Comparison of ENCODE assay signal across 8 cellular contexts in genomic region chr1:15153842-15154479, GRCh38. TPM values are rescaled to one million over a fixed set of nuclear protein-coding genes. Genes with fewer than 3 reads are reported as not detected.
DNase-seq lines count a peak whose midpoint lies in the region; ATAC-seq and TF ChIP-seq lines count a peak whose summit lies in the region.

No MANE protein-coding gene starts in this region.

- H3K27ac Mint-ChIP-seq in Caco-2 (ENCODE audit: unreplicated experiment): peak overlapping the region; percentile 43

- no peaks in the 10 kb centered on the region for H3K27me3 Mint-ChIP-seq in Caco-2 (ENCODE audit: insufficient read depth, unreplicated experiment)

- ATAC-seq in right lobe of liver (peak; percentile 41 to 67 (median 58)), HG02642 (IDR thresholded peaks at IDR 0.05; ENCODE audit: poor library complexity, unreplicated experiment) (no peak)

- H3K4me1 ChIP-seq in Caco-2 (peaks cover 50% of the 10 kb centered on the region), HEK293 (ENCODE audit: control insufficient read depth, insufficient read depth, low read length) (0 out of 2 replicates have a peak, but pooled peaks cover 2% of the 10 kb centered on the region), right lobe of liver (peaks cover 0 to 19% (median 3%) of the 10 kb centered on the region in 4 donors)

- BruUV-seq in Caco-2 (replicated peaks; lab: Mats Ljungman, UMichigan): no TSS peak

- DNase-seq in Caco-2 (peak; percentile 47 to 74), SKM-1 treated with dmso at 0.1 percent for 144 hours (lab: John Stamatoyannopoulos, UW; ENCODE audit: unreplicated experiment) (peak; percentile 48), dorsolateral prefrontal cortex (peak in 7 of 10 donors; percentile 27 to 79 (median 51)), right lobe of liver (peak; percentile 55 to 69 (median 63)), NCI-H187 treated with DMSO at 0.1 percent for 48 hours (lab: John Stamatoyannopoulos, UW) (no peak)
- peak; percentile 18 for DNase-seq in stimulated activated CD8-positive, alpha-beta memory T cell treated with anti-CD3 and anti-CD28 coated beads, Interleukin-15, amount 100 ng/mL, for 24 hours (ENCODE audit: low read depth)

- POLR2A ChIA-PET in Caco-2 (lab: Charles Lee): interaction anchor here (0.6 to 1.3 kb wide), 5 partner anchors 18 to 46 kb away, joined by 3 to 7 read pairs (median 6); no protein-coding TSS in a partner anchor
- POLR2A ChIA-PET in HEK293 (lab: Yijun Ruan, JAX): interaction anchor here (0.8 to 1.0 kb wide), 2 partner anchors 45 to 47 kb away, joined by 3 read pairs; no protein-coding TSS in a partner anchor

- H3K9me3 Mint-ChIP-seq in Caco-2 (ENCODE audit: unreplicated experiment): no peaks in the 10 kb centered on the region

- H3K4me1 Mint-ChIP-seq in Caco-2 (ENCODE audit: low read depth, unreplicated experiment): peaks cover 22% of the 10 kb centered on the region

- H3K4me3 ChIP-seq in Caco-2 (ENCODE audit: low read depth, low read length): peak overlapping the region; percentile 71
- peak overlapping the region; percentile 60 for H3K4me3 ChIP-seq in HEK293 (ENCODE audit: low read depth, low read length)
- peak overlapping the region; percentile 52 to 89 (median 69) for H3K4me3 ChIP-seq in dorsolateral prefrontal cortex
- H3K4me3 ChIP-seq in right lobe of liver: peak overlapping the region; percentile 51 to 59 (median 55)

- TF ChIP-seq POLR2A in right lobe of liver (IDR thresholded peaks at IDR 0.05): no peak

- H3K36me3 ChIP-seq in Caco-2 (ENCODE audit: control insufficient read depth, insufficient read depth, low read length) (no peaks in the 10 kb centered on the region), HEK293 (ENCODE audit: control insufficient read depth in 2 of 2, insufficient read depth in 1 of 2, low read length in 2 of 2) (no peaks in the 10 kb centered on the region), right lobe of liver (no peaks in the 10 kb centered on the region)

- peak overlapping the region; percentile 87 for H3K4me3 Mint-ChIP-seq in Caco-2 (ENCODE audit: unreplicated experiment)

- TF ChIP-seq CTCF in Caco-2 (IDR thresholded peaks at IDR 0.05; ENCODE audit: insufficient read depth in 1 of 2, low read depth in 1 of 2, low read length in 1 of 2, severe bottlenecking in 1 of 2, unreplicated experiment in 1 of 2): peak; percentile 65 to 66
- peak; percentile 77 for TF ChIP-seq CTCF in HEK293 (tag by site-specific recombination; IDR thresholded peaks at IDR 0.05)
- TF ChIP-seq CTCF in dorsolateral prefrontal cortex (IDR thresholded peaks at IDR 0.05 in 54 of 56, conservative IDR thresholded peaks at IDR 0.05 in 2 of 56; ENCODE audit: low read depth in 1 of 56, partially characterized antibody in 56 of 56): peak; percentile 35 to 77 (median 60)
- TF ChIP-seq CTCF in right lobe of liver (IDR thresholded peaks at IDR 0.05): peak; percentile 31 to 67 (median 52)

- H3K27me3 ChIP-seq in Caco-2 (replicated peaks; ENCODE audit: control insufficient read depth, insufficient read depth, low read length): no peaks in the 10 kb centered on the region
- peaks cover 0 to 4% (median 0%) of the 10 kb centered on the region in 45 donors for H3K27me3 ChIP-seq in dorsolateral prefrontal cortex
- H3K27me3 ChIP-seq in right lobe of liver: peaks cover 0 to 26% of the 10 kb centered on the region in 2 donors

- H3K9me3 ChIP-seq in Caco-2 (no peaks in the 10 kb centered on the region), HEK293 (ENCODE audit: control insufficient read depth, insufficient read depth, low read depth, low read length) (no peaks in the 10 kb centered on the region), right lobe of liver (no peaks in the 10 kb centered on the region)

- CTCF ChIA-PET in Caco-2 (lab: Charles Lee): interaction anchor here (0.6 to 4.2 kb wide), 7 partner anchors 20 to 67 kb away, joined by 3 to 24 read pairs (median 4); no protein-coding TSS in a partner anchor
- CTCF ChIA-PET in HEK293 (lab: Yijun Ruan, JAX): interaction anchor here (0.6 to 4.0 kb wide), 5 partner anchors 23 to 306 kb away, joined by 3 to 59 read pairs (median 5); no protein-coding TSS in a partner anchor

- H3K27ac ChIP-seq in HEK293 (ENCODE audit: extremely low read depth, low read depth, low read length): peak overlapping the region; percentile 32; the same call in 1 of the 2 replicates
- peak overlapping the region in 42 of 59 donors; percentile 16 to 91 (median 78) for H3K27ac ChIP-seq in dorsolateral prefrontal cortex
- peak overlapping the region; percentile 26 to 88 (median 57) for H3K27ac ChIP-seq in right lobe of liver

- WGBS in right lobe of liver (ENCODE audit: insufficient coverage, low coverage, low lambda C conversion rate, missing lambda C conversion rate): 5% methylated on average over 7 of the region's 74 CpGs

- H3K36me3 Mint-ChIP-seq in Caco-2 (ENCODE audit: insufficient read depth, unreplicated experiment): peaks cover 9% of the 10 kb centered on the region

- intact Hi-C loops in Caco-2 (cut with micrococcal nuclease; ENCODE audit: unreplicated experiment) (loop anchor here (2.0 kb wide), 1 partner anchor 21 kb away; no protein-coding TSS in a partner anchor), dorsolateral prefrontal cortex (cut with DNase I) (loop anchor here (2.0 to 10.0 kb wide), 4 partner anchors 103 to 281 kb away; partner anchors contain the start of gene CTRC (in 1 of the 2)), right lobe of liver (cut with DNase I) (loop anchor here in 1 of 2 donors (10.0 kb wide), 1 partner anchor 121 kb away; no protein-coding TSS in a partner anchor)

TF ChIP-seq in HEK293, 187 proteins besides CTCF, POLR2A, EP300 and RAD21 (continues in another document):
- TF ChIP-seq ZNF391 (tag by site-specific recombination; IDR thresholded peaks at IDR 0.05; ENCODE audit: borderline replicate concordance, low read depth): no peak
- TF ChIP-seq ZEB2 (tag by site-specific recombination; IDR thresholded peaks at IDR 0.05): peak; percentile 31
- no peak for TF ChIP-seq SETDB1 (IDR thresholded peaks at IDR 0.05; ENCODE audit: insufficient read length, low read length)
- 0 out of 2 replicates have a peak, but pooled peaks have one; percentile 16 for TF ChIP-seq SCRT2 (tag by site-specific recombination; IDR thresholded peaks at IDR 0.05)
- no peak for TF ChIP-seq YY1 (tag by site-specific recombination; IDR thresholded peaks at IDR 0.05)
- peak; percentile 90 for TF ChIP-seq ZSCAN30 (tag by site-specific recombination; IDR thresholded peaks at IDR 0.05)
- 0 out of 2 replicates have a peak, but pooled peaks have one; percentile 50 for TF ChIP-seq HOXC10 (CRISPR knock-in tag; IDR thresholded peaks at IDR 0.05)
- no peak for TF ChIP-seq ZNF211 (tag by site-specific recombination; IDR thresholded peaks at IDR 0.05; ENCODE audit: low read depth)
- TF ChIP-seq ZBTB26 (tag by site-specific recombination; optimal IDR thresholded peaks at IDR 0.05): no peak
- peak; percentile 27; the same call in 1 of the 2 replicates for TF ChIP-seq ZBTB48 (tag by site-specific recombination; IDR thresholded peaks at IDR 0.05)
- peak; percentile 39; the same call in 1 of the 2 replicates for TF ChIP-seq KLF10 (tag by site-specific recombination; IDR thresholded peaks at IDR 0.05)
- no peak for TF ChIP-seq SP3 (tag by site-specific recombination; IDR thresholded peaks at IDR 0.05)
- no peak for TF ChIP-seq ZNF629 (tag by site-specific recombination; IDR thresholded peaks at IDR 0.05)
- 0 out of 2 replicates have a peak, but pooled peaks have one; percentile 20 for TF ChIP-seq ZNF184 (tag by site-specific recombination; IDR thresholded peaks at IDR 0.05)
- no peak for TF ChIP-seq ATF2 (tag by site-specific recombination; IDR thresholded peaks at IDR 0.05; ENCODE audit: low read depth)
- TF ChIP-seq PBX3 (CRISPR knock-in tag; IDR thresholded peaks at IDR 0.05): peak; percentile 20; the same call in 1 of the 2 replicates

RNA-seq across cellular contexts. Expression of gene TMEM51, which starts 0.4 kb away (rescaled TPM):
- 24.7 and 25.0 TPM in 2 replicates for total RNA-seq in Caco-2 (2022)
- total RNA-seq in dorsolateral prefrontal cortex: 1 to 10 TPM; 1.6 to 8.6 (median 3.9) TPM
- 1 to 10 TPM; 1.3 to 5.4 (median 1.9) TPM for total RNA-seq in right lobe of liver
